In genomic region chr1:67748147-67748546, GRCh38 we compare ENCODE assay signal across 11 cellular contexts.
DNase-seq lines count a peak whose midpoint lies in the region; ATAC-seq and TF ChIP-seq lines count a peak whose summit lies in the region.
"Had no signal": no experiment of that assay in that cellular context is flagged by ENCODE, and none has a peak within 500 bp of the region (broad histone marks: within the 10 kb centered on the region; RNA-seq: fewer than 3 reads in every experiment).

No MANE protein-coding gene starts in this region.

- H3K4me3 ChIP-seq in HUES48 (ENCODE audit: low read depth, low read length) (no peak overlapping the region; the same call in 1 of the 2 replicates), brain microvascular endothelial cell (ENCODE audit: low read depth, low read length) (no peak overlapping the region), mesenchymal stem cell (ENCODE audit: insufficient read depth in 1 of 2, low read depth in 1 of 2, low read length in 2 of 2) (peak overlapping the region in 1 of 2 experiments; percentile 62), thoracic aorta (peak overlapping the region; percentile 26)

- H3K4me1 ChIP-seq in HUES48 (ENCODE audit: control insufficient read depth, insufficient read depth, low read length): peaks cover 84% of the 10 kb centered on the region
- peaks cover 8% of the 10 kb centered on the region for H3K4me1 ChIP-seq in mesenchymal stem cell (ENCODE audit: control insufficient read depth, insufficient read depth, low read depth, low read length)
- peaks cover 69 to 97% of the 10 kb centered on the region in 2 donors for H3K4me1 ChIP-seq in thoracic aorta (ENCODE audit: control insufficient read depth in 1 of 2, low read depth in 2 of 2)

- TF ChIP-seq CTCF in brain microvascular endothelial cell (IDR thresholded peaks at IDR 0.05; ENCODE audit: low read depth, low read length, missing control alignments) (no peak), thoracic aorta (IDR thresholded peaks at IDR 0.05) (no peak)

- H3K36me3 ChIP-seq in HUES48 (ENCODE audit: control insufficient read depth, insufficient read depth, low read length): no peaks in the 10 kb centered on the region
- no peaks in the 10 kb centered on the region for H3K36me3 ChIP-seq in brain microvascular endothelial cell (replicated peaks)
- peaks cover 3 to 19% of the 10 kb centered on the region in 2 experiments for H3K36me3 ChIP-seq in mesenchymal stem cell (ENCODE audit: control insufficient read depth in 1 of 2, insufficient read depth in 2 of 2, low read depth in 1 of 2, low read length in 2 of 2)
- no peaks in the 10 kb centered on the region for H3K36me3 ChIP-seq in thoracic aorta

- no peak overlapping the region for H4K91ac ChIP-seq in mesenchymal stem cell (ENCODE audit: low read length)

- H3K27me3 ChIP-seq in HUES48 (ENCODE audit: control insufficient read depth, insufficient read depth, low read length) (no peaks in the 10 kb centered on the region), brain microvascular endothelial cell (replicated peaks) (no peaks in the 10 kb centered on the region), mesenchymal stem cell (ENCODE audit: control insufficient read depth in 1 of 2, insufficient read depth in 1 of 2, low read length in 2 of 2) (no peaks in the 10 kb centered on the region), thoracic aorta (replicated peaks; ENCODE audit: insufficient read depth) (no peaks in the 10 kb centered on the region)

- H2BK120ac ChIP-seq in mesenchymal stem cell (ENCODE audit: low read depth, low read length): no peak overlapping the region

- H3K4ac ChIP-seq in mesenchymal stem cell (ENCODE audit: low read depth in 1 of 2, low read length in 2 of 2): no peak overlapping the region

- H3K18ac ChIP-seq in mesenchymal stem cell (ENCODE audit: low read depth in 1 of 2, low read length in 2 of 2): no peak overlapping the region

- peak overlapping the region; percentile 71 for H2AK5ac ChIP-seq in mesenchymal stem cell (ENCODE audit: low read length, severe bottlenecking)

- H3K79me1 ChIP-seq in mesenchymal stem cell (replicated peaks; ENCODE audit: low read length, poor library complexity, severe bottlenecking): peaks cover 18% of the 10 kb centered on the region

- no peak overlapping the region for H2AFZ ChIP-seq in mesenchymal stem cell (ENCODE audit: low read depth, low read length)

- H2BK5ac ChIP-seq in mesenchymal stem cell (ENCODE audit: low read depth, low read length, poor library complexity, severe bottlenecking): peak overlapping the region; percentile 87

- H3K4me2 ChIP-seq in mesenchymal stem cell (ENCODE audit: low read length, poor library complexity, severe bottlenecking): peak overlapping the region; percentile 41

- H3K9me3 ChIP-seq in HUES48 (ENCODE audit: control insufficient read depth, insufficient read depth, low read length) (no peaks in the 10 kb centered on the region), mesenchymal stem cell (ENCODE audit: control insufficient read depth, low read length) (no peaks in the 10 kb centered on the region), thoracic aorta (no peaks in the 10 kb centered on the region)

- H2BK15ac ChIP-seq in mesenchymal stem cell (ENCODE audit: low read depth, poor library complexity, severe bottlenecking): no peak overlapping the region

- in situ Hi-C loops in brain microvascular endothelial cell (cut with HindIII; ENCODE audit: low pct_ligation_motif_present, low sequenced_read_pairs): no loop called here

- H3K27ac ChIP-seq in HUES48 (ENCODE audit: low read depth, low read length): peak overlapping the region; percentile 87
- peak overlapping the region; percentile 90 for H3K27ac ChIP-seq in brain microvascular endothelial cell
- H3K27ac ChIP-seq in mesenchymal stem cell (ENCODE audit: low read length, poor library complexity, severe bottlenecking): peak overlapping the region; percentile 99
- H3K27ac ChIP-seq in thoracic aorta: peak overlapping the region; percentile 95 to 97

- H3K9ac ChIP-seq in HUES48 (ENCODE audit: low read depth, low read length): no peak overlapping the region
- peak overlapping the region; percentile 63 for H3K9ac ChIP-seq in mesenchymal stem cell (ENCODE audit: low read length)

- no peak overlapping the region for H2BK12ac ChIP-seq in mesenchymal stem cell (ENCODE audit: low read length in 2 of 2)

- no peak overlapping the region for H3K14ac ChIP-seq in mesenchymal stem cell (ENCODE audit: low read length in 2 of 2)

- ATAC-seq in thoracic aorta (ENCODE audit: insufficient number of reproducible peaks, low FRiP score, low read depth) (no peak), HG03135 (IDR thresholded peaks at IDR 0.05; ENCODE audit: unreplicated experiment) (no peak)
- ATAC-seq: WTC11 had no signal

- H4K8ac ChIP-seq in mesenchymal stem cell (ENCODE audit: low read length): no peak overlapping the region

- WGBS in mesenchymal stem cell: 65% methylated on average over 2 of the region's 2 CpGs

- H3K23ac ChIP-seq in mesenchymal stem cell (ENCODE audit: low read length in 2 of 2): no peak overlapping the region

- no peak for DNase-seq in brain microvascular endothelial cell
- DNase-seq in mesenchymal stem cell: no peak
- DNase-seq in thoracic aorta (ENCODE audit: low spot score): no peak
- DNase-seq in activated CD4-positive, alpha-beta T cell treated with anti-CD3 and anti-CD28 coated beads, Interleukin-2, amount 50 U/mL, for 1 hour: no peak
- DNase-seq in HPDE6-E6E7 (ENCODE audit: extremely low spot score): no peak
- DNase-seq: activated gamma-delta T cell treated with Interleukin-2 at 50 U/mL for 16 hours; DMS79; effector CD4-positive, alpha-beta T cell had no signal
